ENCODE assay signal across 15 cellular contexts in the genomic region with DNA sequence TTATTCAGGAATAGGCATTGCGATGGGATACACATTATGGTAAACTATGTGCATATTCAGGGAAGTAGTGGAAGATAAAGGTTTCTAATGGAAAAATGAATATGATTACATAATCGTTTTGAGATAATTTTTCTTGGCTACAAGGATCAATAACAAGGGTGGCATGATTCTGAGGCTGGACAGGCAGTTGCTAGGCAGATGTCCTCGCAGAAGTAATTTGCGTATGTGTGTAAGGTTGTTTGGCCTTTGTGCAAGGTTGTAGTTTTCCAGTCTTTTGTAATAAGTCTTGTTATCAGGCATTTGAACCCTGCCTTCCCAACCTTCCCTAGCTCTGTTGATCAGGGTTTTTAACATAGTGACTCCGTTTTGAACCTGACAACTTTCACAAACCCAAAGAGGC. TPM values are rescaled to one million over a fixed set of nuclear protein-coding genes. Genes with fewer than 3 reads are reported as not detected.
DNase-seq lines count a peak whose midpoint lies in the region; ATAC-seq and TF ChIP-seq lines count a peak whose summit lies in the region.
"Had no signal": no experiment of that assay in that cellular context is flagged by ENCODE, and none has a peak within 500 bp of the region (broad histone marks: within the 10 kb centered on the region; RNA-seq: fewer than 3 reads in every experiment).

No MANE protein-coding gene starts in this region.

- no peak for TF ChIP-seq EP300 in esophagus muscularis mucosa (IDR thresholded peaks at IDR 0.05)

- H3K9me3 ChIP-seq in adrenal gland (replicated peaks in 1 of 3) (no peaks in the 10 kb centered on the region), esophagus muscularis mucosa (no peaks in the 10 kb centered on the region), right lobe of liver (no peaks in the 10 kb centered on the region)
- H3K9me3 ChIP-seq: Caco-2 had no signal

- ATAC-seq in right lobe of liver (no peak), GM21526 (IDR thresholded peaks at IDR 0.05; ENCODE audit: low FRiP score, unreplicated experiment) (no peak)
- ATAC-seq: CD8-positive, alpha-beta T cell; GM23338; HCT116 had no signal

- H3K4me1 ChIP-seq in adrenal gland (replicated peaks in 1 of 2) (peaks cover 5 to 24% of the 10 kb centered on the region in 2 donors), esophagus muscularis mucosa (peaks cover 0 to 5% (median 0%) of the 10 kb centered on the region in 4 donors), right lobe of liver (peaks cover 0 to 35% (median 8%) of the 10 kb centered on the region in 4 donors)

- H3K27me3 ChIP-seq in adrenal gland, result no peaks in the 10 kb centered on the region
- H3K27me3 ChIP-seq in esophagus muscularis mucosa, result no peaks in the 10 kb centered on the region
- H3K27me3 ChIP-seq in right lobe of liver, result no peaks in the 10 kb centered on the region

- TF ChIP-seq CTCF in adrenal gland (IDR thresholded peaks at IDR 0.05), result no peak
- TF ChIP-seq CTCF in esophagus muscularis mucosa (IDR thresholded peaks at IDR 0.05), result no peak
- no peak for TF ChIP-seq CTCF in right lobe of liver (IDR thresholded peaks at IDR 0.05)

- WGBS in adrenal gland, 4 donors, result 71 to 82% (median 76%) methylated on average over 5 of the region's 5 CpGs
- 94% methylated on average over 5 of the region's 5 CpGs for WGBS in esophagus muscularis mucosa
- 67% methylated on average over 5 of the region's 5 CpGs for WGBS in right lobe of liver (ENCODE audit: insufficient coverage, low coverage, low lambda C conversion rate, missing lambda C conversion rate)

- intact Hi-C loops in adrenal gland (cut with DNase I) (no loop called here), esophagus muscularis mucosa (cut with DNase I) (no loop called here), right lobe of liver (cut with DNase I) (no loop called here)

- H3K4me3 ChIP-seq in adrenal gland (no peak overlapping the region), esophagus muscularis mucosa (no peak overlapping the region), right lobe of liver (no peak overlapping the region)
- H3K4me3 ChIP-seq: GM23338 had no signal

- H3K27ac ChIP-seq in adrenal gland (peak overlapping the region in 4 of 5 donors; percentile 28 to 53 (median 38)), esophagus muscularis mucosa (replicated peaks in 1 of 4) (no peak overlapping the region), right lobe of liver (peak overlapping the region in 2 of 3 donors; percentile 92 to 95)
- H3K27ac ChIP-seq: C4-2B had no signal

- DNase-seq in adrenal gland (peak in 4 of 7 donors; percentile 19 to 67 (median 41)), esophagus muscularis mucosa (ENCODE audit: extremely low spot score) (peak; percentile 4), right lobe of liver (no peak), SHP77 treated with DMSO at 0.1 percent for 48 hours (lab: John Stamatoyannopoulos, UW) (no peak), NCI-H2081 (lab: John Stamatoyannopoulos, UW) (no peak)
- DNase-seq: Caco-2; CD4-positive, CD25-positive, alpha-beta regulatory T cell; DMS153; DND-41; H9 had no signal

- H3K36me3 ChIP-seq in adrenal gland (replicated peaks in 1 of 2) (no peaks in the 10 kb centered on the region), esophagus muscularis mucosa (no peaks in the 10 kb centered on the region), right lobe of liver (no peaks in the 10 kb centered on the region)

- TF ChIP-seq POLR2A in adrenal gland (IDR thresholded peaks at IDR 0.05), result no peak
- no peak for TF ChIP-seq POLR2A in esophagus muscularis mucosa (IDR thresholded peaks at IDR 0.05; ENCODE audit: low read depth)
- TF ChIP-seq POLR2A in right lobe of liver (IDR thresholded peaks at IDR 0.05), result no peak

RNA-seq across cellular contexts. Expression of a gene that starts 59.7 kb away (rescaled TPM):
- total RNA-seq in adrenal gland (10 to 100 TPM; 15.5 to 35.2 (median 21.9) TPM), esophagus muscularis mucosa (10 to 100 TPM; 16.2 to 23.0 (median 19.2) TPM), right lobe of liver (10 to 100 TPM; 15.0 to 29.6 (median 22.1) TPM)
- polyA plus RNA-seq in adrenal gland, result 10 to 100 TPM in 2 of 3 donors, 1 to 10 TPM in 1; 8.2 to 73.9 (median 33.8) TPM

Comparison
In these comparisons a context has a peak if more than half of its experiments do, and no peak if none do; other contexts are left out.
1. DNase-seq: peak in adrenal gland (4 of 7) and esophagus muscularis mucosa (single experiment); none in right lobe of liver (0 of 3), SHP77 treated with DMSO at 0.1 percent for 48 hours (single experiment) and NCI-H2081 (0 of 2).
2. H3K27ac ChIP-seq: peak in adrenal gland (4 of 5) and right lobe of liver (2 of 3); none in esophagus muscularis mucosa (0 of 4).